8 cellular contexts compared by ENCODE assay signal in genomic region chr15:43511012-43511885, GRCh38. TPM values are rescaled to one million over a fixed set of nuclear protein-coding genes. Genes with fewer than 3 reads are reported as not detected.
DNase-seq lines count a peak whose midpoint lies in the region; ATAC-seq and TF ChIP-seq lines count a peak whose summit lies in the region.

No MANE protein-coding gene starts in this region.

- H3K9me3 ChIP-seq in left ventricle myocardium inferior (replicated peaks): no peaks in the 10 kb centered on the region

- intact Hi-C loops in left ventricle myocardium inferior (cut with micrococcal nuclease) (no loop called here), Right ventricle myocardium superior (cut with DNase I) (no loop called here)

- H3K27ac Mint-ChIP-seq in activated CD4-positive, alpha-beta memory T cell treated with anti-CD3 and anti-CD28 coated beads, Interleukin-2, amount 10 ng/mL, durations not matched to agents 7 days and 5 days: peak overlapping the region; percentile 50
- H3K27ac Mint-ChIP-seq in glutamatergic neuron (ENCODE audit: unreplicated experiment): peak overlapping the region; percentile 85

- TF ChIP-seq CTCF in left ventricle myocardium inferior (IDR thresholded peaks at IDR 0.05; ENCODE audit: borderline replicate concordance): peak; percentile 28
- TF ChIP-seq CTCF in glutamatergic neuron (IDR thresholded peaks at IDR 0.05; ENCODE audit: partially characterized antibody, unreplicated experiment): peak; percentile 11
- peak; percentile 44 for TF ChIP-seq CTCF in retinal pigment epithelial cell (conservative IDR thresholded peaks at IDR 0.05; ENCODE audit: low read depth, low read length)

- DNase-seq in left ventricle myocardium inferior: no peak
- DNase-seq in Right ventricle myocardium superior: no peak
- peak; percentile 20 for DNase-seq in MV-4-11 (lab: John Stamatoyannopoulos, UW)
- DNase-seq in activated CD4-positive, alpha-beta memory T cell treated with anti-CD3 and anti-CD28 coated beads, Interleukin-2, amount 10 ng/mL, durations not matched to agents 7 days and 5 days: peak; percentile 39
- peak; percentile 42 for DNase-seq in glutamatergic neuron
- DNase-seq in retinal pigment epithelial cell (ENCODE audit: low read depth): no peak
- DNase-seq in NK-92 (lab: John Stamatoyannopoulos, UW; ENCODE audit: unreplicated experiment): no peak

- peaks cover 13% of the 10 kb centered on the region for H3K36me3 Mint-ChIP-seq in activated CD4-positive, alpha-beta memory T cell treated with anti-CD3 and anti-CD28 coated beads, Interleukin-2, amount 10 ng/mL, durations not matched to agents 7 days and 5 days (ENCODE audit: low read depth)
- H3K36me3 Mint-ChIP-seq in glutamatergic neuron (ENCODE audit: unreplicated experiment): no peaks in the 10 kb centered on the region

- peaks cover 66% of the 10 kb centered on the region for H3K4me1 ChIP-seq in left ventricle myocardium inferior

- ATAC-seq in Right ventricle myocardium superior (ENCODE audit: poor library complexity) (no peak), HG03108 (IDR thresholded peaks at IDR 0.05; ENCODE audit: unreplicated experiment) (no peak)

- POLR2A ChIA-PET in activated CD4-positive, alpha-beta memory T cell treated with anti-CD3 and anti-CD28 coated beads, Interleukin-2, amount 10 ng/mL, durations not matched to agents 7 days and 5 days (lab: Charles Lee): interaction anchor here (0.6 to 5.1 kb wide), 22 partner anchors 8 to 1238 kb away, joined by 3 to 47 read pairs (median 4); partner anchors contain the start of genes GANC, HYPK, TMEM87A and TP53BP1

- H3K27me3 ChIP-seq in left ventricle myocardium inferior (ENCODE audit: low read depth): no peaks in the 10 kb centered on the region

- H3K4me3 ChIP-seq in left ventricle myocardium inferior: peak overlapping the region; percentile 73
- peak overlapping the region; percentile 64 for H3K4me3 ChIP-seq in retinal pigment epithelial cell (ENCODE audit: low read length)

- H3K4me1 Mint-ChIP-seq in activated CD4-positive, alpha-beta memory T cell treated with anti-CD3 and anti-CD28 coated beads, Interleukin-2, amount 10 ng/mL, durations not matched to agents 7 days and 5 days: peaks cover 68% of the 10 kb centered on the region
- peaks cover 48% of the 10 kb centered on the region for H3K4me1 Mint-ChIP-seq in glutamatergic neuron (ENCODE audit: low read depth, unreplicated experiment)

- H3K4me3 Mint-ChIP-seq in activated CD4-positive, alpha-beta memory T cell treated with anti-CD3 and anti-CD28 coated beads, Interleukin-2, amount 10 ng/mL, durations not matched to agents 7 days and 5 days: peak overlapping the region; percentile 94
- peak overlapping the region; percentile 98 for H3K4me3 Mint-ChIP-seq in glutamatergic neuron (ENCODE audit: unreplicated experiment)

- H3K27me3 Mint-ChIP-seq in activated CD4-positive, alpha-beta memory T cell treated with anti-CD3 and anti-CD28 coated beads, Interleukin-2, amount 10 ng/mL, durations not matched to agents 7 days and 5 days: peaks cover 1% of the 10 kb centered on the region
- H3K27me3 Mint-ChIP-seq in glutamatergic neuron (ENCODE audit: unreplicated experiment): peaks cover 13% of the 10 kb centered on the region

- H3K27ac ChIP-seq in left ventricle myocardium inferior (replicated peaks): peak overlapping the region; percentile 94

- H3K9me3 Mint-ChIP-seq in activated CD4-positive, alpha-beta memory T cell treated with anti-CD3 and anti-CD28 coated beads, Interleukin-2, amount 10 ng/mL, durations not matched to agents 7 days and 5 days: no peaks in the 10 kb centered on the region
- H3K9me3 Mint-ChIP-seq in glutamatergic neuron (ENCODE audit: unreplicated experiment): peaks cover 14% of the 10 kb centered on the region

- no peaks in the 10 kb centered on the region for H3K36me3 ChIP-seq in left ventricle myocardium inferior

- CTCF ChIA-PET in activated CD4-positive, alpha-beta memory T cell treated with anti-CD3 and anti-CD28 coated beads, Interleukin-2, amount 10 ng/mL, durations not matched to agents 7 days and 5 days (lab: Charles Lee): interaction anchor here (0.8 to 7.6 kb wide), 11 partner anchors 10 to 235 kb away, joined by 3 to 74 read pairs (median 3); partner anchors contain the start of genes PDIA3 and TP53BP1

RNA-seq across cellular contexts. Expression of gene MAP1A, which starts 6.2 kb away (rescaled TPM):
- total RNA-seq in left ventricle myocardium inferior: 56.0 TPM
- 24.4 TPM for total RNA-seq in Right ventricle myocardium superior
- 1 to 10 TPM; 8.7 to 9.3 TPM for total RNA-seq in activated CD4-positive, alpha-beta memory T cell treated with anti-CD3 and anti-CD28 coated beads, Interleukin-2, amount 10 ng/mL, durations not matched to agents 7 days and 5 days
- 301 TPM for total RNA-seq in glutamatergic neuron (ENCODE audit: unreplicated experiment)

RNA-seq across cellular contexts. Expression of gene TP53BP1, which starts 18.3 kb away (rescaled TPM):
- total RNA-seq in left ventricle myocardium inferior: 28.6 TPM
- 23.7 TPM for total RNA-seq in Right ventricle myocardium superior
- total RNA-seq in activated CD4-positive, alpha-beta memory T cell treated with anti-CD3 and anti-CD28 coated beads, Interleukin-2, amount 10 ng/mL, durations not matched to agents 7 days and 5 days: 10 to 100 TPM; 26.6 to 28.1 TPM
- 142 TPM for total RNA-seq in glutamatergic neuron (ENCODE audit: unreplicated experiment)

Comparison
In these comparisons a context has a peak if more than half of its experiments do, and no peak if none do; other contexts are left out.
1. DNase-seq: peak in MV-4-11 (single experiment), activated CD4-positive, alpha-beta memory T cell treated with anti-CD3 and anti-CD28 coated beads, Interleukin-2, amount 10 ng/mL, durations not matched to agents 7 days and 5 days (single experiment) and glutamatergic neuron (single experiment); none in left ventricle myocardium inferior (single experiment), Right ventricle myocardium superior (single experiment), retinal pigment epithelial cell (single experiment) and NK-92 (single experiment).
2. Peak in every context shown above with its lines, with median percentiles within 50 percentile points of each other: CTCF ChIP-seq.